Comparison of ENCODE assay signal across 1 cellular context in the genomic region with DNA sequence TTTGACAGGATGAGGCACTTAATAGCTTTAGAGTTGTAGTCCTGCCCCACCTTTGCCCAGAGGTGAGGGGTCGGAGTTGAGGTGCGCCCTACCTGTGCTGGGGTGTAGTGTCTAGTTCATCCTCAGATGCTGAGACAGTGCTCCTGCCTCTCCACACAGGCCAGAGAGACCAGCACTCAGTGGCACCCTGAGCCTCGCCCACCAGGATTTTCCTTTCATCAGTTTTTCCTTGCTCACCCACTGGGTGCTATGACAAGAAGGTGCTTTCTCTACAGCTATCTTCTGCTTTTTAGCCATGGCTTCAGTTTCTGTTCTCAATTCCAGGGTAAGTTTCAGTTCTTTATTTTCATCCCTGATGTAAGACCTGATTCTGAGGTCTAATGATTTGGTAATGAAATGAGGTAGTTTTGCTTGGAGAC.
TF ChIP-seq lines count a peak whose summit lies in the region.

No MANE protein-coding gene starts in this region.

TF ChIP-seq in HepG2, 621 proteins besides CTCF, POLR2A, EP300 and RAD21:
- no peak for TF ChIP-seq MAF1 (CRISPR knock-in tag; IDR thresholded peaks at IDR 0.05; ENCODE audit: borderline replicate concordance)
- TF ChIP-seq ZNF790 (CRISPR knock-in tag; IDR thresholded peaks at IDR 0.05; ENCODE audit: borderline replicate concordance): no peak
- TF ChIP-seq RAD51 (IDR thresholded peaks at IDR 0.05; ENCODE audit: borderline replicate concordance): no peak
- no peak for TF ChIP-seq HCFC1 (IDR thresholded peaks at IDR 0.05; ENCODE audit: low read depth, low read length)
- no peak for TF ChIP-seq ZBTB39 (CRISPR knock-in tag; IDR thresholded peaks at IDR 0.05)
- no peak for TF ChIP-seq ZNF292 (CRISPR knock-in tag; IDR thresholded peaks at IDR 0.05; ENCODE audit: borderline replicate concordance, low read depth)
- TF ChIP-seq HMG20B (CRISPR knock-in tag; conservative IDR thresholded peaks at IDR 0.05): no peak
- no peak for TF ChIP-seq THRA (CRISPR knock-in tag; IDR thresholded peaks at IDR 0.05; ENCODE audit: borderline replicate concordance)
- TF ChIP-seq ZNF232 (CRISPR knock-in tag; IDR thresholded peaks at IDR 0.05; ENCODE audit: borderline replicate concordance): no peak
- no peak for TF ChIP-seq TAF1 (CRISPR knock-in tag; IDR thresholded peaks at IDR 0.05)
- no peak for TF ChIP-seq PREB (CRISPR knock-in tag; IDR thresholded peaks at IDR 0.05)
